In genomic region chr6:167769408-167770190, GRCh38 we compare ENCODE assay signal across 1 cellular context.
TF ChIP-seq lines count a peak whose summit lies in the region.

No MANE protein-coding gene starts in this region.

TF ChIP-seq in K562, 482 proteins besides CTCF, POLR2A, EP300 and RAD21:
- TF ChIP-seq ZNF253 (CRISPR knock-in tag; conservative IDR thresholded peaks at IDR 0.05) (no peak), ZNF316 (IDR thresholded peaks at IDR 0.05) (0 out of 2 replicates have a peak, but pooled peaks have one; percentile 20)
- TF ChIP-seq, protein P1, sequence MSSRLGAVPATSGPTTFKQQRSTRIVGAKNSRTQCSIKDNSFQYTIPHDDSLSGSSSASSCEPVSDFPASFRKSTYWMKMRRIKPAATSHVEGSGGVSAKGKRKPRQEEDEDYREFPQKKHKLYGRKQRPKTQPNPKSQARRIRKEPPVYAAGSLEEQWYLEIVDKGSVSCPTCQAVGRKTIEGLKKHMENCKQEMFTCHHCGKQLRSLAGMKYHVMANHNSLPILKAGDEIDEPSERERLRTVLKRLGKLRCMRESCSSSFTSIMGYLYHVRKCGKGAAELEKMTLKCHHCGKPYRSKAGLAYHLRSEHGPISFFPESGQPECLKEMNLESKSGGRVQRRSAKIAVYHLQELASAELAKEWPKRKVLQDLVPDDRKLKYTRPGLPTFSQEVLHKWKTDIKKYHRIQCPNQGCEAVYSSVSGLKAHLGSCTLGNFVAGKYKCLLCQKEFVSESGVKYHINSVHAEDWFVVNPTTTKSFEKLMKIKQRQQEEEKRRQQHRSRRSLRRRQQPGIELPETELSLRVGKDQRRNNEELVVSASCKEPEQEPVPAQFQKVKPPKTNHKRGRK (tag; IDR thresholded peaks at IDR 0.05): no peak
